ENCODE assay signal across 25 cellular contexts in genomic region chr3:125331243-125331642, GRCh38. TPM values are rescaled to one million over a fixed set of nuclear protein-coding genes. Genes with fewer than 3 reads are reported as not detected.
DNase-seq lines count a peak whose midpoint lies in the region; ATAC-seq, FAIRE-seq and TF ChIP-seq lines count a peak whose summit lies in the region.
"Had no signal": no experiment of that assay in that cellular context is flagged by ENCODE, and none has a peak within 500 bp of the region (broad histone marks: within the 10 kb centered on the region; RNA-seq: fewer than 3 reads in every experiment).

No MANE protein-coding gene starts in this region.

- peak; percentile 85 for FAIRE-seq in H54 (lab: Jason Lieb, UNC)

- no peak overlapping the region for H3K4me3 Mint-ChIP-seq in WTC11
- H3K4me3 Mint-ChIP-seq in activated T-cell treated with anti-CD3 and anti-CD28 coated beads, Interleukin-2, amount 50 U/mL, for 72 hours: no peak overlapping the region
- no peak overlapping the region for H3K4me3 Mint-ChIP-seq in stimulated activated memory B cell treated with anti-CD40 and anti-IgM and Interleukin-4, amounts not matched to agents 10 μg/mL and 1 μg/mL and 100 μg/mL, for 72 hours
- H3K4me3 Mint-ChIP-seq: activated naive CD4-positive, alpha-beta T cell treated with anti-CD3 and anti-CD28 coated beads for 36 hours; B cell; endodermal cell; T-cell; type B pancreatic cell had no signal

- H3K27ac Mint-ChIP-seq in WTC11: peak overlapping the region; percentile 77; the same call in 1 of the 2 replicates
- H3K27ac Mint-ChIP-seq in activated T-cell treated with anti-CD3 and anti-CD28 coated beads, Interleukin-2, amount 50 U/mL, for 72 hours: no peak overlapping the region
- no peak overlapping the region for H3K27ac Mint-ChIP-seq in stimulated activated memory B cell treated with anti-CD40 and anti-IgM and Interleukin-4, amounts not matched to agents 10 μg/mL and 1 μg/mL and 100 μg/mL, for 72 hours
- H3K27ac Mint-ChIP-seq: activated naive CD4-positive, alpha-beta T cell treated with anti-CD3 and anti-CD28 coated beads for 36 hours; B cell; endodermal cell; T-cell; type B pancreatic cell had no signal

- H3K27me3 Mint-ChIP-seq in WTC11 (ENCODE audit: low read depth): no peaks in the 10 kb centered on the region
- no peaks in the 10 kb centered on the region for H3K27me3 Mint-ChIP-seq in activated T-cell treated with anti-CD3 and anti-CD28 coated beads, Interleukin-2, amount 50 U/mL, for 72 hours (ENCODE audit: low read depth)
- H3K27me3 Mint-ChIP-seq in stimulated activated memory B cell treated with anti-CD40 and anti-IgM and Interleukin-4, amounts not matched to agents 10 μg/mL and 1 μg/mL and 100 μg/mL, for 72 hours: no peaks in the 10 kb centered on the region
- H3K27me3 Mint-ChIP-seq: B cell, T-cell, type B pancreatic cell had no signal

- no peak for TF ChIP-seq CTCF in WTC11 (IDR thresholded peaks at IDR 0.05)

- peaks cover 13% of the 10 kb centered on the region for H3K4me1 Mint-ChIP-seq in WTC11
- peaks cover 18% of the 10 kb centered on the region for H3K4me1 Mint-ChIP-seq in activated T-cell treated with anti-CD3 and anti-CD28 coated beads, Interleukin-2, amount 50 U/mL, for 72 hours (ENCODE audit: low read depth)
- H3K4me1 Mint-ChIP-seq in stimulated activated memory B cell treated with anti-CD40 and anti-IgM and Interleukin-4, amounts not matched to agents 10 μg/mL and 1 μg/mL and 100 μg/mL, for 72 hours: peaks cover 22% of the 10 kb centered on the region

- DNase-seq in NCI-H446 treated with DMSO at 0.1 percent for 48 hours (lab: John Stamatoyannopoulos, UW) (peak; percentile 13), NCI-H446 (lab: John Stamatoyannopoulos, UW) (no peak), H54 (ENCODE audit: insufficient read length, low spot score) (no peak), WTC11 (ENCODE audit: low spot score) (no peak), kidney glomerular epithelial cell (lab: John Stamatoyannopoulos, UW) (peak; percentile 34), dedifferentiated amniotic fluid mesenchymal stem cell (ENCODE audit: extremely low spot score) (no peak)
- DNase-seq in activated T-cell treated with anti-CD3 and anti-CD28 coated beads, Interleukin-2, amount 50 U/mL, for 72 hours: no peak
- DNase-seq: activated CD4-positive, alpha-beta T cell treated with anti-CD3 and anti-CD28 coated beads, Interleukin-2, amount 50 U/mL, for 1 hour; activated naive CD4-positive, alpha-beta T cell treated with anti-CD3 and anti-CD28 coated beads for 36 hours; activated T-cell treated with anti-CD3 and anti-CD28 coated beads, Interleukin-2, amount 50 U/mL, for 1 hour; body of pancreas; Caco-2; colonic mucosa; EL; endodermal cell; MM.1S; NCI-H1436 treated with DMSO at 0.1 percent for 48 hours; psoas muscle; SHP77 treated with DMSO at 0.1 percent for 48 hours; stimulated activated CD4-positive, alpha-beta T cell treated with anti-CD3 and anti-CD28 coated beads, Interleukin-2, amount 100 ng/mL, for 24 hours; stomach; T-cell had no signal

- POLR2A ChIA-PET in WTC11 (lab: Charles Lee): interaction anchor here (0.6 kb wide), 1 partner anchor 9 kb away, joined by 8 read pairs; no protein-coding TSS in a partner anchor

- H3K36me3 Mint-ChIP-seq in WTC11: peaks cover 4% of the 10 kb centered on the region
- H3K36me3 Mint-ChIP-seq in activated T-cell treated with anti-CD3 and anti-CD28 coated beads, Interleukin-2, amount 50 U/mL, for 72 hours (ENCODE audit: insufficient read depth in 2 of 2): peaks cover 7 to 12% of the 10 kb centered on the region in 2 donors
- peaks cover 26% of the 10 kb centered on the region for H3K36me3 Mint-ChIP-seq in stimulated activated memory B cell treated with anti-CD40 and anti-IgM and Interleukin-4, amounts not matched to agents 10 μg/mL and 1 μg/mL and 100 μg/mL, for 72 hours

- CTCF ChIA-PET in WTC11 (lab: Charles Lee): no interaction called here

- TF ChIP-seq POLR2A in H54 (IDR thresholded peaks at IDR 0.05; ENCODE audit: low read depth, low read length): no peak

- H3K9me3 Mint-ChIP-seq in WTC11: peaks cover 13% of the 10 kb centered on the region
- peaks cover 0 to 3% of the 10 kb centered on the region in 2 donors for H3K9me3 Mint-ChIP-seq in activated T-cell treated with anti-CD3 and anti-CD28 coated beads, Interleukin-2, amount 50 U/mL, for 72 hours
- peaks cover 9% of the 10 kb centered on the region for H3K9me3 Mint-ChIP-seq in stimulated activated memory B cell treated with anti-CD40 and anti-IgM and Interleukin-4, amounts not matched to agents 10 μg/mL and 1 μg/mL and 100 μg/mL, for 72 hours

- no peak for ATAC-seq in WTC11
- ATAC-seq in activated T-cell treated with anti-CD3 and anti-CD28 coated beads, Interleukin-2, amount 50 U/mL, for 72 hours (replicated peaks in 1 of 2): no peak
- no peak for ATAC-seq in stimulated activated memory B cell treated with anti-CD40 and anti-IgM and Interleukin-4, amounts not matched to agents 10 μg/mL and 1 μg/mL and 100 μg/mL, for 72 hours
- ATAC-seq: body of pancreas, psoas muscle, T-cell had no signal

TF ChIP-seq in WTC11, 78 proteins besides CTCF, POLR2A, EP300 and RAD21:
- no peak for TF ChIP-seq ZNF671 (CRISPR knock-in tag; IDR thresholded peaks at IDR 0.05)
- no peak for TF ChIP-seq ATF2 (CRISPR knock-in tag; IDR thresholded peaks at IDR 0.05; ENCODE audit: borderline replicate concordance, low read depth)
- TF ChIP-seq RORB (CRISPR knock-in tag; IDR thresholded peaks at IDR 0.05): no peak
- no peak for TF ChIP-seq USF1 (CRISPR knock-in tag; IDR thresholded peaks at IDR 0.05)

RNA-seq across cellular contexts. Expression of gene ZNF148, which starts 43.9 kb away (rescaled TPM):
- 19.4 to 20.0 TPM (median 19.7 TPM) in 3 replicates for total RNA-seq in WTC11 (2021)
- total RNA-seq in activated T-cell treated with anti-CD3 and anti-CD28 coated beads, Interleukin-2, amount 50 U/mL, for 72 hours: 10 to 100 TPM; 42.0 to 44.7 TPM

Comparison
In these comparisons a context has a peak if more than half of its experiments do, and no peak if none do; other contexts are left out.
1. DNase-seq: peak in NCI-H446 treated with DMSO at 0.1 percent for 48 hours (single experiment) and kidney glomerular epithelial cell (single experiment); none in NCI-H446 (0 of 2), H54 (single experiment), WTC11 (single experiment), activated T-cell treated with anti-CD3 and anti-CD28 coated beads, Interleukin-2, amount 50 U/mL, for 72 hours (0 of 2) and dedifferentiated amniotic fluid mesenchymal stem cell (single experiment).